In genomic region chr19:5622465-5623396, GRCh38 we compare ENCODE assay signal across 8 cellular contexts. TPM values are rescaled to one million over a fixed set of nuclear protein-coding genes. Genes with fewer than 3 reads are reported as not detected.
A peak's percentile ranks its signal among the peaks of the same experiment; 100 is the strongest.
DNase-seq lines count a peak whose midpoint lies in the region; ATAC-seq and TF ChIP-seq lines count a peak whose summit lies in the region.

Gene SAFB (plus strand): TSS chr19:5623083. CDS start chr19:5623206, 123 bp downstream.
Gene SAFB2 (minus strand): TSS chr19:5622776. CDS start chr19:5622715, 61 bp downstream.

- H3K36me3 ChIP-seq in DND-41 (ENCODE audit: insufficient read depth, low read length) (peaks cover 76% of the 10 kb centered on the region), GM23248 (ENCODE audit: low read depth) (peaks cover 22% of the 10 kb centered on the region; the same call in 1 of the 2 replicates), esophagus squamous epithelium (peaks cover 8 to 62% (median 21%) of the 10 kb centered on the region in 3 donors)

- in situ Hi-C loops in GM23248 (cut with MboI), result no loop called here

- H3K27me3 ChIP-seq in DND-41 (ENCODE audit: insufficient read depth, low read length, poor library complexity) (no peaks in the 10 kb centered on the region), GM23248 (replicated peaks; ENCODE audit: insufficient read depth) (no peaks in the 10 kb centered on the region), esophagus squamous epithelium (no peaks in the 10 kb centered on the region)

- H3K9me2 ChIP-seq in GM23248 (ENCODE audit: insufficient read depth), result no peaks in the 10 kb centered on the region

- peak within 1 kb of the TSS; percentile 100 for H3K27ac Mint-ChIP-seq in activated T-helper 1 cell treated with anti-CD3 and anti-CD28 coated beads, Interleukin-12 subunit alpha, Interleukin-12 subunit beta, Interleukin-2, Interleukin-4 antibody, amounts not matched to agents 30 ng/mL and 10 ng/mL and 1 ng/mL, durations not matched to agents 14 hours and 24 hours and 36 hours

- WGBS in GM23248 (ENCODE audit: low coverage in 1 of 2, low lambda C conversion rate in 2 of 2, missing lambda C conversion rate in 2 of 2), 2 experiments, result 0 to 1% methylated on average over 64 to 83 of the region's 116 CpGs
- WGBS in esophagus squamous epithelium, 2 donors, result 0% methylated on average over 20 to 29 of the region's 116 CpGs

- peaks cover 65% of the 10 kb centered on the region for H4K20me1 ChIP-seq in DND-41 (ENCODE audit: insufficient read depth, low read length)
- H4K20me1 ChIP-seq in GM23248 (ENCODE audit: insufficient read depth), result peaks cover 2% of the 10 kb centered on the region; the same call in 1 of the 2 replicates

- H3K4me3 Mint-ChIP-seq in activated T-helper 1 cell treated with anti-CD3 and anti-CD28 coated beads, Interleukin-12 subunit alpha, Interleukin-12 subunit beta, Interleukin-2, Interleukin-4 antibody, amounts not matched to agents 30 ng/mL and 10 ng/mL and 1 ng/mL, durations not matched to agents 14 hours and 24 hours and 36 hours, result peak within 1 kb of the TSS; percentile 100

- H3K9me3 ChIP-seq in DND-41 (ENCODE audit: insufficient read depth, low read length, severe bottlenecking), result no peaks in the 10 kb centered on the region
- H3K9me3 ChIP-seq in GM23248 (ENCODE audit: low read depth), result no peaks in the 10 kb centered on the region
- no peaks in the 10 kb centered on the region for H3K9me3 ChIP-seq in esophagus squamous epithelium

- H3K9me3 Mint-ChIP-seq in activated T-helper 1 cell treated with anti-CD3 and anti-CD28 coated beads, Interleukin-12 subunit alpha, Interleukin-12 subunit beta, Interleukin-2, Interleukin-4 antibody, amounts not matched to agents 30 ng/mL and 10 ng/mL and 1 ng/mL, durations not matched to agents 14 hours and 24 hours and 36 hours, result no peaks in the 10 kb centered on the region

- H3K4me3 ChIP-seq in DND-41 (ENCODE audit: low read depth in 1 of 2, low read length in 2 of 2) (peak within 1 kb of the TSS; percentile 83 to 95), GM23248 (peak within 1 kb of the TSS; percentile 87), esophagus squamous epithelium (peak within 1 kb of the TSS; percentile 78 to 100 (median 90))

- H2AFZ ChIP-seq in DND-41 (ENCODE audit: low read depth, low read length) (peak within 1 kb of the TSS; percentile 87), GM23248 (peak within 1 kb of the TSS; percentile 82)

- peaks cover 3% of the 10 kb centered on the region for H3K27me3 Mint-ChIP-seq in activated T-helper 1 cell treated with anti-CD3 and anti-CD28 coated beads, Interleukin-12 subunit alpha, Interleukin-12 subunit beta, Interleukin-2, Interleukin-4 antibody, amounts not matched to agents 30 ng/mL and 10 ng/mL and 1 ng/mL, durations not matched to agents 14 hours and 24 hours and 36 hours (ENCODE audit: insufficient read depth)

- peaks cover 61% of the 10 kb centered on the region for H3K36me3 Mint-ChIP-seq in activated T-helper 1 cell treated with anti-CD3 and anti-CD28 coated beads, Interleukin-12 subunit alpha, Interleukin-12 subunit beta, Interleukin-2, Interleukin-4 antibody, amounts not matched to agents 30 ng/mL and 10 ng/mL and 1 ng/mL, durations not matched to agents 14 hours and 24 hours and 36 hours (ENCODE audit: low read depth)

- H3K27ac ChIP-seq in DND-41 (ENCODE audit: low read length) (peak within 1 kb of the TSS; percentile 93), GM23248 (peak within 1 kb of the TSS; percentile 88), esophagus squamous epithelium (peak within 1 kb of the TSS; percentile 95 to 99 (median 96))

- H3K9ac ChIP-seq in DND-41 (ENCODE audit: low read depth, low read length), result peak within 1 kb of the TSS; percentile 92
- H3K9ac ChIP-seq in GM23248, result peak within 1 kb of the TSS; percentile 96

- peak; percentile 100 for DNase-seq in DND-41
- DNase-seq in GM23248, result peak; percentile 100
- peak; percentile 95 to 97 for DNase-seq in Kasumi-1 (lab: John Stamatoyannopoulos, UW)
- DNase-seq in RPMI7951 (ENCODE audit: low read depth), result peak; percentile 98
- DNase-seq in activated T-helper 1 cell treated with anti-CD3 and anti-CD28 coated beads, Interleukin-12 subunit alpha, Interleukin-12 subunit beta, Interleukin-2, Interleukin-4 antibody, amounts not matched to agents 30 ng/mL and 10 ng/mL and 1 ng/mL, durations not matched to agents 14 hours and 24 hours and 36 hours (ENCODE audit: low spot score), result peak; percentile 100
- peak; percentile 95 for DNase-seq in esophagus squamous epithelium (lab: John Stamatoyannopoulos, UW)
- peak; percentile 100 for DNase-seq in myocyte (ENCODE audit: low read depth)
- peak; percentile 99 to 100 for DNase-seq in stimulated activated CD8-positive, alpha-beta memory T cell treated with anti-CD3 and anti-CD28 coated beads, Interleukin-7, amount 100 ng/mL, for 48 hours (ENCODE audit: extremely low read depth in 1 of 2, low read depth in 1 of 2)

- intact Hi-C loops in activated T-helper 1 cell treated with anti-CD3 and anti-CD28 coated beads, Interleukin-12 subunit alpha, Interleukin-12 subunit beta, Interleukin-2, Interleukin-4 antibody, amounts not matched to agents 30 ng/mL and 10 ng/mL and 1 ng/mL, durations not matched to agents 14 hours and 24 hours and 36 hours (cut with micrococcal nuclease), result loop anchor here (1.0 to 10.0 kb wide), 6 partner anchors 58 to 802 kb away; partner anchors contain the start of genes CATSPERD, DUS3L, KHSRP and LONP1
- intact Hi-C loops in esophagus squamous epithelium (cut with DNase I), result loop anchor here (10.0 kb wide), 1 partner anchor 62 kb away; the partner anchor contains the start of genes HSD11B1L and MICOS13

- H3K4me1 ChIP-seq in DND-41 (ENCODE audit: insufficient read depth, low read length) (peaks cover 72% of the 10 kb centered on the region), GM23248 (ENCODE audit: insufficient read depth) (peaks cover 42% of the 10 kb centered on the region), esophagus squamous epithelium (peaks cover 48 to 79% (median 55%) of the 10 kb centered on the region in 3 donors)

- H3K79me2 ChIP-seq in DND-41 (ENCODE audit: insufficient read depth, low read length) (peaks cover 97% of the 10 kb centered on the region), GM23248 (ENCODE audit: insufficient read depth) (peaks cover 97% of the 10 kb centered on the region)

- TF ChIP-seq POLR2A in esophagus squamous epithelium (IDR thresholded peaks at IDR 0.05), result peak in 3 of 4 donors; percentile 78 to 98 (median 79)

- peaks cover 63% of the 10 kb centered on the region for H3K4me1 Mint-ChIP-seq in activated T-helper 1 cell treated with anti-CD3 and anti-CD28 coated beads, Interleukin-12 subunit alpha, Interleukin-12 subunit beta, Interleukin-2, Interleukin-4 antibody, amounts not matched to agents 30 ng/mL and 10 ng/mL and 1 ng/mL, durations not matched to agents 14 hours and 24 hours and 36 hours (ENCODE audit: low read depth)

- H3F3A ChIP-seq in GM23248 (ENCODE audit: insufficient read depth), result peaks cover 4% of the 10 kb centered on the region; the same call in 1 of the 2 replicates

- peak within 1 kb of the TSS; percentile 96 for H3K4me2 ChIP-seq in DND-41 (ENCODE audit: insufficient read depth, low read length)
- peak within 1 kb of the TSS; percentile 97 for H3K4me2 ChIP-seq in GM23248 (ENCODE audit: unreplicated experiment)

- ATAC-seq in DND-41 (ENCODE audit: insufficient read depth, low read depth), result peak; percentile 89

- TF ChIP-seq CTCF in DND-41 (IDR thresholded peaks at IDR 0.05; ENCODE audit: borderline replicate concordance, extremely low read depth, low read length, poor library complexity, severe bottlenecking), result peak; percentile 0
- peak in 1 of 6 experiments; percentile 18 for TF ChIP-seq CTCF in esophagus squamous epithelium (IDR thresholded peaks at IDR 0.05)

RNA-seq across cellular contexts. Expression of gene SAFB, which starts in this region (rescaled TPM):
- total RNA-seq in GM23248 (2014; rRNA removed; shearing (Covaris generic)), result 28.6 and 36.5 TPM in 2 replicates
- 49.1 and 49.4 TPM in 2 replicates for polyA plus RNA-seq in GM23248 (2016; fragmentation: Nextera tagmentation; extraction: Ambion mirVana)
- 19.5 and 21.9 TPM in 2 replicates for total RNA-seq in RPMI7951 (2014; rRNA removed; shearing (Covaris generic))
- 143 and 146 TPM in 2 replicates for total RNA-seq in activated T-helper 1 cell treated with anti-CD3 and anti-CD28 coated beads, Interleukin-12 subunit alpha, Interleukin-12 subunit beta, Interleukin-2, Interleukin-4 antibody, amounts not matched to agents 30 ng/mL and 10 ng/mL and 1 ng/mL, durations not matched to agents 14 hours and 24 hours and 36 hours
- total RNA-seq in esophagus squamous epithelium (10 to 100 TPM; 40.5 to 80.1 (median 59.2) TPM), myocyte (41.7 and 42.1 TPM in 2 replicates)
- polyA plus RNA-seq in myocyte (2012), result 49.8 TPM

RNA-seq across cellular contexts. Expression of gene SAFB2, which starts in this region (rescaled TPM):
- 17.6 and 24.2 TPM in 2 replicates for total RNA-seq in GM23248 (2014; rRNA removed; shearing (Covaris generic))
- polyA plus RNA-seq in GM23248 (2016; fragmentation: Nextera tagmentation; extraction: Ambion mirVana), result 32.4 and 37.2 TPM in 2 replicates
- 13.6 and 14.9 TPM in 2 replicates for total RNA-seq in RPMI7951 (2014; rRNA removed; shearing (Covaris generic))
- total RNA-seq in activated T-helper 1 cell treated with anti-CD3 and anti-CD28 coated beads, Interleukin-12 subunit alpha, Interleukin-12 subunit beta, Interleukin-2, Interleukin-4 antibody, amounts not matched to agents 30 ng/mL and 10 ng/mL and 1 ng/mL, durations not matched to agents 14 hours and 24 hours and 36 hours, result 104 and 106 TPM in 2 replicates
- total RNA-seq in esophagus squamous epithelium (10 to 100 TPM; 11.6 to 47.3 (median 32.1) TPM), myocyte (30.8 and 35.1 TPM in 2 replicates)
- 44.0 TPM for polyA plus RNA-seq in myocyte (2012)

Comparison
In these comparisons a context has a peak if more than half of its experiments do, and no peak if none do; other contexts are left out.
1. Peak in every context shown above with its lines: DNase-seq, ATAC-seq, H3K4me3 ChIP-seq and H3K27ac ChIP-seq.